9 cellular contexts compared by ENCODE assay signal in the genomic region with DNA sequence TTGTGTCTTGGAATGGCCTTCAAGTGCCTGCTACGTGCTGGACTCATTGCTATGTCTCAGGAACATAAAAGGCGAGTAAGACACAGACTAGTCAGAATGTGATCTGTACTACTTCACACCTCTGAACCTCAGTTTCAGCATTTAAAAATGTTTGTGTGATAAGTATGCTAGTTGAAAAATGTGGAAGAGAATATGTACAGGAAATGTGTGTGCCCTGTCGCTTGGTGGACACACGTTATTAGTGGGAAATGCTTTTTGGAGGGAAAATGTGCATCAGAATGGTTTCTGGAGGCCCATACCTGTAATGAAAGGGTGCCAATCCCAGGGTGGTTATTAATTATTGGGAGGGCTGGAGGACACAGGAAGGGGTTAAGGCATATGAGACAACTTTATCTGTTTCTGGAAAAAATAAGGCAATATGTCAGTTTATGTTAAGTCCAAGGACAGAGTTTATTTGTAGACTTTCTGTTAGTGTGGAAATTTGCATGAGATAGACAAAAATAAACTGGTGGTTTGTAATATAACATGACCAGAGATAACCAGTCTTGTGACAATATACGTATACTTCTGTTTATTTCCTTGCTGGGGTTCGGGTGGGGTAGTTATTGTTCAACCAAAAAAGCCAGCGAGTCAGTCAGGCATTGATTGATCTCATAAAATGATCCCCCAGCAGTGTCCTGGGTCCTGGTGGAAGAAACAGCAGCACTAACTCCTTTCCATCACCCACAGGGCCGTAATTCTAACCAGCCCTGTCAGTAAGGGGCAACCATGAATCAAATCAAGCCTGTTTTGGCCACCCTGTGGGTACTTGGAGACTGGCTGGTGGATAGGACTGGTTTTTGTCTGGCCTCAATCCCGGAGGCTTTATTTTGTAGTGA.
DNase-seq lines count a peak whose midpoint lies in the region; ATAC-seq and TF ChIP-seq lines count a peak whose summit lies in the region.
"Had no signal": no experiment of that assay in that cellular context is flagged by ENCODE, and none has a peak within 500 bp of the region (broad histone marks: within the 10 kb centered on the region; RNA-seq: fewer than 3 reads in every experiment).

No MANE protein-coding gene starts in this region.

- H3K36me3 Mint-ChIP-seq in naive thymus-derived CD4-positive, alpha-beta T cell, result peaks cover 0 to 21% (median under 1%) of the 10 kb centered on the region in 5 donors

- peak overlapping the region; percentile 17 for H3K27ac ChIP-seq in naive thymus-derived CD4-positive, alpha-beta T cell (ENCODE audit: low read depth, low read length)
- H3K27ac ChIP-seq in SJCRH30 (no peak overlapping the region), spleen (peak overlapping the region in 3 of 8 donors; percentile 9 to 16 (median 13))

- no peak overlapping the region for H3K4me3 ChIP-seq in naive thymus-derived CD4-positive, alpha-beta T cell (ENCODE audit: low read length)
- H3K4me3 ChIP-seq in SJCRH30, result no peak overlapping the region
- no peak overlapping the region for H3K4me3 ChIP-seq in spleen

- no peaks in the 10 kb centered on the region for H3K27me3 Mint-ChIP-seq in naive thymus-derived CD4-positive, alpha-beta T cell

- peak overlapping the region in 4 of 10 donors; percentile 2 to 52 (median 23) for H3K4me3 Mint-ChIP-seq in naive thymus-derived CD4-positive, alpha-beta T cell

- H3K36me3 ChIP-seq in naive thymus-derived CD4-positive, alpha-beta T cell (ENCODE audit: control insufficient read depth in 2 of 3, insufficient read depth in 3 of 3, low read length in 3 of 3), result no peaks in the 10 kb centered on the region
- H3K36me3 ChIP-seq in SJCRH30 (no peaks in the 10 kb centered on the region), spleen (no peaks in the 10 kb centered on the region)

- 43 to 64% (median 54%) methylated on average over 9 of the region's 9 CpGs for WGBS in spleen, 5 donors

- no peak for TF ChIP-seq CTCF in spleen (IDR thresholded peaks at IDR 0.05 in 8 of 11, conservative IDR thresholded peaks at IDR 0.05 in 3 of 11)

- no peak for TF ChIP-seq POLR2A in spleen (IDR thresholded peaks at IDR 0.05)

- intact Hi-C loops in naive thymus-derived CD4-positive, alpha-beta T cell (cut with micrococcal nuclease), result loop anchor here in 1 of 2 donors (2.0 kb wide), 1 partner anchor 15 kb away; no protein-coding TSS in a partner anchor
- intact Hi-C loops in spleen (cut with DNase I; ENCODE audit: low total_unique reads), result no loop called here

- peaks cover 7 to 35% (median 23%) of the 10 kb centered on the region in 7 donors for H3K4me1 Mint-ChIP-seq in naive thymus-derived CD4-positive, alpha-beta T cell

- H3K27me3 ChIP-seq in naive thymus-derived CD4-positive, alpha-beta T cell (ENCODE audit: control insufficient read depth in 2 of 2, insufficient read depth in 2 of 2, low read length in 2 of 2), result no peaks in the 10 kb centered on the region
- H3K27me3 ChIP-seq in SJCRH30 (no peaks in the 10 kb centered on the region), spleen (replicated peaks in 1 of 7) (no peaks in the 10 kb centered on the region)

- DNase-seq in NCI-H69 (lab: John Stamatoyannopoulos, UW) (peak; percentile 70), SJCRH30 (no peak), NOMO-1 treated with DMSO at 0.1 percent for 48 hours (lab: John Stamatoyannopoulos, UW; ENCODE audit: unreplicated experiment) (no peak), spleen (no peak), NCI-H146 treated with DMSO at 0.1 percent for 48 hours (lab: John Stamatoyannopoulos, UW; ENCODE audit: unreplicated experiment) (no peak)
- DNase-seq in naive thymus-derived CD4-positive, alpha-beta T cell, result no peak
- DNase-seq: stimulated activated CD4-positive, alpha-beta T cell treated with anti-CD3 and anti-CD28 coated beads, Interleukin-12 subunit alpha, Interleukin-12 subunit beta, amount 100 ng/mL, for 4 hours had no signal

- ATAC-seq in GM18511 (IDR thresholded peaks at IDR 0.05; ENCODE audit: unreplicated experiment) (peak; percentile 52), GM21528 (IDR thresholded peaks at IDR 0.05; ENCODE audit: low FRiP score, unreplicated experiment) (peak; percentile 49)
- ATAC-seq in naive thymus-derived CD4-positive, alpha-beta T cell, result no peak

- CTCF ChIA-PET in naive thymus-derived CD4-positive, alpha-beta T cell (lab: Charles Lee), result no interaction called here

- H3K9me3 ChIP-seq in naive thymus-derived CD4-positive, alpha-beta T cell (ENCODE audit: control insufficient read depth in 2 of 3, low read length in 3 of 3), result no peaks in the 10 kb centered on the region
- no peaks in the 10 kb centered on the region for H3K9me3 ChIP-seq in SJCRH30 (replicated peaks)
- no peaks in the 10 kb centered on the region for H3K9me3 ChIP-seq in spleen

- peaks cover 17 to 21% of the 10 kb centered on the region in 2 donors for H3K4me1 ChIP-seq in naive thymus-derived CD4-positive, alpha-beta T cell (ENCODE audit: control insufficient read depth in 2 of 2, insufficient read depth in 2 of 2, low read length in 2 of 2)
- H3K4me1 ChIP-seq in SJCRH30, result peaks cover 4% of the 10 kb centered on the region; the same call in 1 of the 2 replicates
- H3K4me1 ChIP-seq in spleen, result peaks cover 14 to 98% (median 79%) of the 10 kb centered on the region in 6 donors

- H3K27ac Mint-ChIP-seq in naive thymus-derived CD4-positive, alpha-beta T cell, result peak overlapping the region in 3 of 9 donors; percentile 45 to 85 (median 80)

- H3K9me3 Mint-ChIP-seq in naive thymus-derived CD4-positive, alpha-beta T cell, result no peaks in the 10 kb centered on the region

- POLR2A ChIA-PET in naive thymus-derived CD4-positive, alpha-beta T cell (lab: Charles Lee), result no interaction called here
